15 cellular contexts compared by ENCODE assay signal in genomic region chr5:68405026-68405684, GRCh38.
DNase-seq lines count a peak whose midpoint lies in the region; ATAC-seq, FAIRE-seq and TF ChIP-seq lines count a peak whose summit lies in the region.
"Had no signal": no experiment of that assay in that cellular context is flagged by ENCODE, and none has a peak within 500 bp of the region (broad histone marks: within the 10 kb centered on the region; RNA-seq: fewer than 3 reads in every experiment).

No MANE protein-coding gene starts in this region.

- peak; percentile 46 to 83 (median 64) for ATAC-seq in natural killer cell
- no peak for ATAC-seq in GM18867 (IDR thresholded peaks at IDR 0.05; ENCODE audit: unreplicated experiment)

- TF ChIP-seq CTCF in bronchial epithelial cell (IDR thresholded peaks at IDR 0.05; ENCODE audit: insufficient read depth, low read length, severe bottlenecking) (no peak), natural killer cell (IDR thresholded peaks at IDR 0.05) (no peak), stomach (IDR thresholded peaks at IDR 0.05) (no peak)

- H3K4me3 Mint-ChIP-seq in natural killer cell: peak overlapping the region; percentile 72
- H3K4me3 Mint-ChIP-seq: CD4-positive, CD25-positive, alpha-beta regulatory T cell had no signal

- H3K9me3 ChIP-seq in stomach (no peaks in the 10 kb centered on the region), HAP-1 (no peaks in the 10 kb centered on the region)
- H3K9me3 ChIP-seq: psoas muscle had no signal

- peak overlapping the region; percentile 67 to 88 for H3K27ac Mint-ChIP-seq in natural killer cell

- H3K27ac ChIP-seq in stomach: no peak overlapping the region
- H3K27ac ChIP-seq: psoas muscle had no signal

- in situ Hi-C loops in Caki2 (cut with HindIII; ENCODE audit: low pct_unique_long_range_greater_than_20kb, low sequenced_read_pairs): no loop called here
- in situ Hi-C loops in HAP-1 (cut with MboI; ENCODE audit: low sequenced_read_pairs): no loop called here

- H3K27me3 ChIP-seq in bronchial epithelial cell (ENCODE audit: control insufficient read depth, insufficient read depth, low read length) (no peaks in the 10 kb centered on the region), stomach (no peaks in the 10 kb centered on the region), HAP-1 (ENCODE audit: low read depth) (no peaks in the 10 kb centered on the region)

- H3K4me3 ChIP-seq in bronchial epithelial cell (ENCODE audit: low read depth, low read length) (no peak overlapping the region), stomach (no peak overlapping the region), HAP-1 (no peak overlapping the region)
- H3K4me3 ChIP-seq: psoas muscle had no signal

- DNase-seq in Caki2 (ENCODE audit: low read depth): peak; percentile 48
- DNase-seq in LHCN-M2 (ENCODE audit: low read depth): peak; percentile 47
- DNase-seq in bronchial epithelial cell (ENCODE audit: low read depth): peak; percentile 80
- no peak for DNase-seq in natural killer cell
- no peak for DNase-seq in stomach
- DNase-seq in HAP-1 (ENCODE audit: low spot score in 2 of 2): no peak
- no peak for DNase-seq in SHP77 (lab: John Stamatoyannopoulos, UW)
- DNase-seq: activated CD4-positive, alpha-beta T cell treated with anti-CD3 and anti-CD28 coated beads, Interleukin-2, amount 50 U/mL, for 4 hours; CD4-positive, CD25-positive, alpha-beta regulatory T cell; KG1; NCI-H2081; psoas muscle; stimulated activated CD4-positive, alpha-beta T cell treated with anti-CD3 and anti-CD28 coated beads, Interleukin-4, amount 100 ng/mL, for 24 hours; stimulated activated naive CD4-positive, alpha-beta T cell treated with Interleukin-2 at 50 U/mL for 16 hours had no signal

- no peaks in the 10 kb centered on the region for H3K9me3 Mint-ChIP-seq in natural killer cell
- H3K9me3 Mint-ChIP-seq: CD4-positive, CD25-positive, alpha-beta regulatory T cell had no signal

- H3K4me1 ChIP-seq in stomach (peaks cover 0 to 10% (median 8%) of the 10 kb centered on the region in 4 donors), HAP-1 (peaks cover 23% of the 10 kb centered on the region)
- H3K4me1 ChIP-seq: psoas muscle had no signal

- no peak for TF ChIP-seq POLR2A in stomach (IDR thresholded peaks at IDR 0.05)

- FAIRE-seq in bronchial epithelial cell (lab: Jason Lieb, UNC): no peak

- TF ChIP-seq EP300 in stomach (IDR thresholded peaks at IDR 0.05): no peak

- no peaks in the 10 kb centered on the region for H3K27me3 Mint-ChIP-seq in natural killer cell (ENCODE audit: low read depth in 2 of 2)

- 61 to 76% (median 69%) methylated on average over 1 of the region's 1 CpG for WGBS in stomach, 5 donors

- intact Hi-C loops in natural killer cell (cut with micrococcal nuclease): loop anchor here (5.0 kb wide), 1 partner anchor 38 kb away; no protein-coding TSS in a partner anchor
- intact Hi-C loops in stomach (cut with DNase I; ENCODE audit: low total_unique reads): no loop called here

- H3K36me3 ChIP-seq in bronchial epithelial cell (ENCODE audit: control insufficient read depth, insufficient read depth, low read length) (no peaks in the 10 kb centered on the region), stomach (no peaks in the 10 kb centered on the region), HAP-1 (replicated peaks) (no peaks in the 10 kb centered on the region)

- no peaks in the 10 kb centered on the region for H3K36me3 Mint-ChIP-seq in natural killer cell
- H3K36me3 Mint-ChIP-seq: CD4-positive, CD25-positive, alpha-beta regulatory T cell had no signal

- H3K4me1 Mint-ChIP-seq in natural killer cell: peaks cover 30 to 31% of the 10 kb centered on the region in 2 donors

Comparison
In these comparisons a context has a peak if more than half of its experiments do, and no peak if none do; other contexts are left out.
1. DNase-seq: peak in Caki2 (single experiment), LHCN-M2 (single experiment) and bronchial epithelial cell (single experiment); none in natural killer cell (single experiment), stomach (single experiment), HAP-1 (0 of 2) and SHP77 (0 of 2).